In genomic region chr5:522899-523657, GRCh38 we compare ENCODE assay signal across 12 cellular contexts. TPM values are rescaled to one million over a fixed set of nuclear protein-coding genes. Genes with fewer than 3 reads are reported as not detected.
DNase-seq lines count a peak whose midpoint lies in the region; ATAC-seq and TF ChIP-seq lines count a peak whose summit lies in the region.
"Had no signal": no experiment of that assay in that cellular context is flagged by ENCODE, and none has a peak within 500 bp of the region (broad histone marks: within the 10 kb centered on the region; RNA-seq: fewer than 3 reads in every experiment).

No MANE protein-coding gene starts in this region.

- CTCF ChIA-PET in CD4-positive, alpha-beta T cell (lab: Charles Lee), result no interaction called here

- H3K18ac ChIP-seq in mesenchymal stem cell (ENCODE audit: low read depth in 1 of 2, low read length in 2 of 2), result no peak overlapping the region

- no peak overlapping the region for H2BK5ac ChIP-seq in mesenchymal stem cell (ENCODE audit: low read depth, low read length, poor library complexity, severe bottlenecking)

- TF ChIP-seq CTCF in foreskin keratinocyte (conservative IDR thresholded peaks at IDR 0.05), result no peak
- TF ChIP-seq CTCF in CD4-positive, alpha-beta T cell (IDR thresholded peaks at IDR 0.05), result no peak

- no peak overlapping the region for H3K23ac ChIP-seq in mesenchymal stem cell (ENCODE audit: low read length in 2 of 2)

- H2BK12ac ChIP-seq in mesenchymal stem cell (ENCODE audit: low read length in 2 of 2), result no peak overlapping the region

- POLR2A ChIA-PET in CD4-positive, alpha-beta T cell (lab: Charles Lee), result no interaction called here

- no peak overlapping the region for H2AK5ac ChIP-seq in mesenchymal stem cell (ENCODE audit: low read length, severe bottlenecking)

- H3K4me3 Mint-ChIP-seq in activated T-cell treated with anti-CD3 and anti-CD28 coated beads, Interleukin-2, amount 50 U/mL, for 24 hours, result peak overlapping the region; percentile 10
- H3K4me3 Mint-ChIP-seq in CD4-positive, alpha-beta T cell, result no peak overlapping the region

- H3K9me3 ChIP-seq in skeletal muscle satellite cell (replicated peaks; ENCODE audit: low read length) (no peaks in the 10 kb centered on the region), mesenchymal stem cell (ENCODE audit: control insufficient read depth, low read length) (no peaks in the 10 kb centered on the region)
- no peaks in the 10 kb centered on the region for H3K9me3 ChIP-seq in CD4-positive, alpha-beta T cell (ENCODE audit: control insufficient read depth, low read length)
- H3K9me3 ChIP-seq: sigmoid colon had no signal

- no peak overlapping the region for H4K8ac ChIP-seq in mesenchymal stem cell (ENCODE audit: low read length)

- H3K27me3 ChIP-seq in foreskin keratinocyte, result peaks cover 71% of the 10 kb centered on the region
- H3K27me3 ChIP-seq in skeletal muscle satellite cell (ENCODE audit: control insufficient read depth, insufficient read depth, low read length), result peaks cover 72% of the 10 kb centered on the region
- H3K27me3 ChIP-seq in mesenchymal stem cell (ENCODE audit: control insufficient read depth in 1 of 2, insufficient read depth in 1 of 2, low read length in 2 of 2), result peaks cover 84% of the 10 kb centered on the region in 2 experiments
- H3K27me3 ChIP-seq in CD4-positive, alpha-beta T cell (ENCODE audit: control insufficient read depth, insufficient read depth, low read length), result peaks cover 57% of the 10 kb centered on the region

- no peaks in the 10 kb centered on the region for H3K4me1 ChIP-seq in foreskin keratinocyte
- no peaks in the 10 kb centered on the region for H3K4me1 ChIP-seq in skeletal muscle satellite cell (ENCODE audit: control insufficient read depth, insufficient read depth, low read length)
- peaks cover 7% of the 10 kb centered on the region for H3K4me1 ChIP-seq in mesenchymal stem cell (ENCODE audit: control insufficient read depth, insufficient read depth, low read depth, low read length)

- H3K36me3 ChIP-seq in skeletal muscle satellite cell (ENCODE audit: insufficient read depth, low read length), result no peaks in the 10 kb centered on the region
- H3K36me3 ChIP-seq in mesenchymal stem cell (ENCODE audit: control insufficient read depth in 1 of 2, insufficient read depth in 2 of 2, low read depth in 1 of 2, low read length in 2 of 2), result no peaks in the 10 kb centered on the region
- H3K36me3 ChIP-seq: sigmoid colon had no signal

- H3K4me2 ChIP-seq in skeletal muscle satellite cell (ENCODE audit: low read length) (peak overlapping the region; percentile 33), mesenchymal stem cell (ENCODE audit: low read length, poor library complexity, severe bottlenecking) (no peak overlapping the region)

- H2BK120ac ChIP-seq in mesenchymal stem cell (ENCODE audit: low read depth, low read length), result no peak overlapping the region

- no peak overlapping the region for H3K14ac ChIP-seq in mesenchymal stem cell (ENCODE audit: low read length in 2 of 2)

- WGBS in mesenchymal stem cell, result 34% methylated on average over 30 of the region's 30 CpGs

- H3K79me1 ChIP-seq in mesenchymal stem cell (replicated peaks; ENCODE audit: low read length, poor library complexity, severe bottlenecking), result no peaks in the 10 kb centered on the region

- H3K9ac ChIP-seq in skeletal muscle satellite cell (ENCODE audit: low read depth, low read length), result no peak overlapping the region
- H3K9ac ChIP-seq in mesenchymal stem cell (ENCODE audit: low read length), result no peak overlapping the region

- no peak for DNase-seq in activated T-cell treated with anti-CD3 and anti-CD28 coated beads, Interleukin-2, amount 50 U/mL, for 24 hours
- DNase-seq in activated T-cell treated with anti-CD3 and anti-CD28 coated beads for 4 hours, result no peak
- DNase-seq in NCI-H2171 treated with DMSO at 0.1 percent for 48 hours (lab: John Stamatoyannopoulos, UW), result peak; percentile 86
- no peak for DNase-seq in foreskin keratinocyte
- DNase-seq in mesenchymal stem cell, result no peak
- no peak for DNase-seq in CD4-positive, alpha-beta T cell
- DNase-seq: activated CD4-positive, CD25-positive, alpha-beta regulatory T cell; activated naive CD4-positive, alpha-beta T cell treated with Interleukin-2 at 50 U/mL for 16 hours; KG1; sigmoid colon had no signal

- H3K4me3 ChIP-seq in skeletal muscle satellite cell (ENCODE audit: low read length), result no peak overlapping the region
- H3K4me3 ChIP-seq in mesenchymal stem cell (ENCODE audit: insufficient read depth in 1 of 2, low read depth in 1 of 2, low read length in 2 of 2), result no peak overlapping the region

- H4K91ac ChIP-seq in mesenchymal stem cell (ENCODE audit: low read length), result no peak overlapping the region

- H3K9me3 Mint-ChIP-seq in activated T-cell treated with anti-CD3 and anti-CD28 coated beads, Interleukin-2, amount 50 U/mL, for 24 hours, result no peaks in the 10 kb centered on the region
- H3K9me3 Mint-ChIP-seq in CD4-positive, alpha-beta T cell, result no peaks in the 10 kb centered on the region

- H3K36me3 Mint-ChIP-seq in activated T-cell treated with anti-CD3 and anti-CD28 coated beads, Interleukin-2, amount 50 U/mL, for 24 hours (ENCODE audit: low read depth), result no peaks in the 10 kb centered on the region
- H3K36me3 Mint-ChIP-seq in CD4-positive, alpha-beta T cell (ENCODE audit: low read depth), result no peaks in the 10 kb centered on the region

- H3K4ac ChIP-seq in mesenchymal stem cell (ENCODE audit: low read depth in 1 of 2, low read length in 2 of 2), result no peak overlapping the region

- H3K27ac ChIP-seq in foreskin keratinocyte, result no peak overlapping the region
- no peak overlapping the region for H3K27ac ChIP-seq in mesenchymal stem cell (ENCODE audit: low read length, poor library complexity, severe bottlenecking)
- H3K27ac ChIP-seq in CD4-positive, alpha-beta T cell (ENCODE audit: low read depth, low read length), result no peak overlapping the region
- H3K27ac ChIP-seq: sigmoid colon had no signal

- no peak overlapping the region for H3K27ac Mint-ChIP-seq in activated T-cell treated with anti-CD3 and anti-CD28 coated beads, Interleukin-2, amount 50 U/mL, for 24 hours
- no peak overlapping the region for H3K27ac Mint-ChIP-seq in CD4-positive, alpha-beta T cell

- peaks cover 27% of the 10 kb centered on the region for H3K4me1 Mint-ChIP-seq in activated T-cell treated with anti-CD3 and anti-CD28 coated beads, Interleukin-2, amount 50 U/mL, for 24 hours (ENCODE audit: low read depth)
- peaks cover 26% of the 10 kb centered on the region for H3K4me1 Mint-ChIP-seq in CD4-positive, alpha-beta T cell (ENCODE audit: low read depth)

- no peak overlapping the region for H2AFZ ChIP-seq in mesenchymal stem cell (ENCODE audit: low read depth, low read length)

- H2BK15ac ChIP-seq in mesenchymal stem cell (ENCODE audit: low read depth, poor library complexity, severe bottlenecking), result no peak overlapping the region

- ATAC-seq in foreskin keratinocyte (peak; percentile 6), HG03342 (IDR thresholded peaks at IDR 0.05; ENCODE audit: unreplicated experiment) (no peak)
- ATAC-seq in CD4-positive, alpha-beta T cell (ENCODE audit: poor library complexity), result no peak

- intact Hi-C loops in CD4-positive, alpha-beta T cell (cut with DNase I, micrococcal nuclease), result no loop called here

- H3K27me3 Mint-ChIP-seq in activated T-cell treated with anti-CD3 and anti-CD28 coated beads, Interleukin-2, amount 50 U/mL, for 24 hours, result peaks cover 73% of the 10 kb centered on the region
- H3K27me3 Mint-ChIP-seq in CD4-positive, alpha-beta T cell, result peaks cover 58% of the 10 kb centered on the region

RNA-seq across cellular contexts. Expression of gene SLC9A3, which starts 1.2 kb away (rescaled TPM):
- total RNA-seq in foreskin keratinocyte, result 0.65 and 0.85 TPM in 2 replicates
- 0.43 and 0.60 TPM in 2 replicates for polyA plus RNA-seq in foreskin keratinocyte
- 1.3 and 2.0 TPM in 2 replicates for total RNA-seq in skeletal muscle satellite cell (2012; rRNA removed)
- 1.1 TPM for polyA plus RNA-seq in mesenchymal stem cell (2013, experiment 1 of 2)
- 1.1 TPM for polyA plus RNA-seq in mesenchymal stem cell (2013, experiment 2 of 2)
- 1 to 10 TPM; 2.3 to 2.5 TPM for total RNA-seq in CD4-positive, alpha-beta T cell
